In the genomic region with DNA sequence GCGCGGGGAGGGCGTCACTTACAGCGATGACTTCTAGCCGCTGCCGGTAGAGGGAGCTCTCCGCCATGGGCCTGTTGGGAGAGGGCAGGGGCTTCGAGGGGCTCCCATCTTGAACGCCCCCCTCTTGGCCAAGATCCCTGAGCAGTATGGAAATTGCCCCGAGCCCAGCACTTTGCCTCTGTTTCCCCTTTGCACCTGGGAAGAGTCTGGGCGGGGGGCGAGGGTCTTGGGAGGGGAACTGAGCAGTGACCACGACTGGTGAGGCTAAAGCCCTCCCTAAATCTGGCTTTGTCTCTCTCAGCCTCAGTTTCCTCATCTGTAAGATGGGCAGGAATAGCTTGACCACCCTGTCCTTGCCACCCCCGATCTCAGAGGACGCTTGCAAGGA, we compare ENCODE assay signal across 8 cellular contexts. TPM values are rescaled to one million over a fixed set of nuclear protein-coding genes. Genes with fewer than 3 reads are reported as not detected.
A peak's percentile ranks its signal among the peaks of the same experiment; 100 is the strongest.
DNase-seq lines count a peak whose midpoint lies in the region; ATAC-seq and TF ChIP-seq lines count a peak whose summit lies in the region.

No MANE protein-coding gene starts in this region.

- TF ChIP-seq CTCF in GM06990 (IDR thresholded peaks at IDR 0.05; ENCODE audit: insufficient read depth, low read length, poor library complexity, severe bottlenecking), result peak; percentile 85
- TF ChIP-seq CTCF in breast epithelium (IDR thresholded peaks at IDR 0.05), result peak in 2 of 3 donors; percentile 10 to 46
- peak; percentile 63 for TF ChIP-seq CTCF in osteoblast (IDR thresholded peaks at IDR 0.05; ENCODE audit: extremely low read depth, low read depth, low read length)

- H3K27ac ChIP-seq in breast epithelium, result no peak overlapping the region
- no peak overlapping the region for H3K27ac ChIP-seq in osteoblast (ENCODE audit: low read depth, low read length)

- no peak for ATAC-seq in HG02588 (IDR thresholded peaks at IDR 0.05; ENCODE audit: unreplicated experiment)

- DNase-seq in GM06990 (ENCODE audit: extremely low read depth, insufficient read length) (no peak), T-helper 1 cell (peak in 3 of 5 donors; percentile 26 to 40 (median 32)), breast epithelium (ENCODE audit: low spot score in 2 of 2) (no peak), osteoblast (ENCODE audit: insufficient read length, low spot score, missing footprints) (peak; percentile 85), NCI-H1105 (lab: John Stamatoyannopoulos, UW) (no peak), HuH-7.5 (ENCODE audit: low spot score) (no peak)
- DNase-seq in NK-92 treated with Interleukin-12 subunit alpha and Interleukin-12 subunit beta, amount 100 ng/mL, for 24 hours (lab: John Stamatoyannopoulos, UW), result no peak

- H3K27me3 ChIP-seq in GM06990 (replicated peaks; ENCODE audit: control insufficient read depth, insufficient read depth, low read length) (peaks cover 6% of the 10 kb centered on the region), breast epithelium (no peaks in the 10 kb centered on the region), osteoblast (ENCODE audit: insufficient read depth, low read length) (peaks cover 18% of the 10 kb centered on the region)

- H3K4me3 ChIP-seq in GM06990 (replicated peaks; ENCODE audit: low read depth, low read length), result no peak overlapping the region
- H3K4me3 ChIP-seq in breast epithelium, result no peak overlapping the region
- H3K4me3 ChIP-seq in osteoblast (ENCODE audit: insufficient read depth, low read length), result no peak overlapping the region

- H4K20me1 ChIP-seq in osteoblast (ENCODE audit: insufficient read depth, low read length), result no peaks in the 10 kb centered on the region

- H3K79me2 ChIP-seq in osteoblast (ENCODE audit: insufficient read depth, low read length), result no peaks in the 10 kb centered on the region

- H3K9me3 ChIP-seq in breast epithelium, result no peaks in the 10 kb centered on the region
- no peaks in the 10 kb centered on the region for H3K9me3 ChIP-seq in osteoblast (ENCODE audit: low read depth, low read length)

- H3K36me3 ChIP-seq in GM06990 (ENCODE audit: control insufficient read depth, insufficient read depth, low read length) (no peaks in the 10 kb centered on the region), breast epithelium (no peaks in the 10 kb centered on the region), osteoblast (ENCODE audit: insufficient read depth, low read length) (no peaks in the 10 kb centered on the region)

- H3K4me1 ChIP-seq in breast epithelium (peaks cover 6 to 9% of the 10 kb centered on the region in 2 donors), osteoblast (ENCODE audit: insufficient read depth, low read length) (no peaks in the 10 kb centered on the region)

- intact Hi-C loops in breast epithelium (cut with DNase I; ENCODE audit: low total_unique reads), result no loop called here

- H3K4me2 ChIP-seq in osteoblast (ENCODE audit: insufficient read depth, low read length), result no peak overlapping the region

- TF ChIP-seq POLR2A in breast epithelium (IDR thresholded peaks at IDR 0.05), result no peak

- no peak overlapping the region for H2AFZ ChIP-seq in osteoblast (ENCODE audit: low read length)

RNA-seq across cellular contexts. Expression of a gene that starts 2.8 kb away (rescaled TPM):
- total RNA-seq in breast epithelium, result 1 to 10 TPM in 2 of 3 donors, not detected in 1; 2.5 to 3.9 TPM
- not detected in 2 replicates for total RNA-seq in osteoblast

RNA-seq across cellular contexts. Expression of a gene that starts 13.5 kb away (rescaled TPM):
- total RNA-seq in breast epithelium, result 1 to 10 TPM; 4.6 to 6.4 (median 5.0) TPM
- 0.59 and 1.1 TPM in 2 replicates for total RNA-seq in osteoblast

RNA-seq across cellular contexts. Expression of a gene that starts 26.5 kb away (rescaled TPM):
- not detected for total RNA-seq in breast epithelium
- total RNA-seq in osteoblast, result not detected in 2 replicates

RNA-seq across cellular contexts. Expression of a gene that starts 27.5 kb away (rescaled TPM):
- total RNA-seq in breast epithelium, result 10 to 100 TPM in 1 of 3 donors, 1 to 10 TPM in 2; 5.1 to 11.0 (median 5.2) TPM
- total RNA-seq in osteoblast, result 1.1 and 1.2 TPM in 2 replicates

RNA-seq across cellular contexts. Expression of a gene that starts 31.1 kb away (rescaled TPM):
- total RNA-seq in breast epithelium, result not detected
- not detected in 2 replicates for total RNA-seq in osteoblast

Comparison
In these comparisons a context has a peak if more than half of its experiments do, and no peak if none do; other contexts are left out.
1. DNase-seq: peak in T-helper 1 cell (3 of 5) and osteoblast (single experiment); none in GM06990 (single experiment), breast epithelium (0 of 2), NCI-H1105 (single experiment), NK-92 treated with Interleukin-12 subunit alpha and Interleukin-12 subunit beta, amount 100 ng/mL, for 24 hours (single experiment) and HuH-7.5 (single experiment).
2. CTCF ChIP-seq: peak in every context shown above with its lines; median percentile 85 in GM06990; 63 in osteoblast; 28 in breast epithelium.